ENCODE assay signal across 10 cellular contexts in genomic region chr12:47317182-47317915, GRCh38.
DNase-seq lines count a peak whose midpoint lies in the region; ATAC-seq, FAIRE-seq and TF ChIP-seq lines count a peak whose summit lies in the region.
"Had no signal": no experiment of that assay in that cellular context is flagged by ENCODE, and none has a peak within 500 bp of the region (broad histone marks: within the 10 kb centered on the region; RNA-seq: fewer than 3 reads in every experiment).

No MANE protein-coding gene starts in this region.

- TF ChIP-seq CTCF in astrocyte (IDR thresholded peaks at IDR 0.05; ENCODE audit: insufficient read depth, low read depth, low read length) (no peak), glutamatergic neuron (IDR thresholded peaks at IDR 0.05; ENCODE audit: partially characterized antibody, unreplicated experiment) (no peak)

- no peaks in the 10 kb centered on the region for H4K20me1 ChIP-seq in astrocyte (ENCODE audit: insufficient read depth, low read length)

- DNase-seq in A172 (ENCODE audit: low spot score), result peak; percentile 26
- DNase-seq in astrocyte (ENCODE audit: low read depth), result peak; percentile 36
- DNase-seq in kidney tubule cell (ENCODE audit: low spot score), result no peak
- no peak for DNase-seq in effector CD4-positive, alpha-beta T cell
- DNase-seq in glutamatergic neuron, result no peak
- DNase-seq in activated naive CD4-positive, alpha-beta T cell treated with anti-CD3 and anti-CD28 coated beads, Interleukin-2, amount 50 U/mL, for 72 hours (ENCODE audit: low spot score in 2 of 2), result no peak
- DNase-seq: kidney glomerular epithelial cell had no signal

- no peak overlapping the region for H3K4me2 ChIP-seq in astrocyte (ENCODE audit: low read length)

- H3K9ac ChIP-seq in astrocyte (ENCODE audit: low read length), result no peak overlapping the region

- no peak overlapping the region for H3K4me3 ChIP-seq in astrocyte (ENCODE audit: insufficient read depth, low read depth, low read length)

- H3K36me3 Mint-ChIP-seq in astrocyte (ENCODE audit: low read depth, unreplicated experiment), result no peaks in the 10 kb centered on the region
- H3K36me3 Mint-ChIP-seq in glutamatergic neuron (ENCODE audit: unreplicated experiment), result no peaks in the 10 kb centered on the region
- H3K36me3 Mint-ChIP-seq in activated naive CD4-positive, alpha-beta T cell treated with anti-CD3 and anti-CD28 coated beads, Interleukin-2, amount 50 U/mL, for 72 hours, result peaks cover 0 to 13% of the 10 kb centered on the region in 2 donors

- H3K79me2 ChIP-seq in astrocyte (ENCODE audit: insufficient read depth, low read length), result no peaks in the 10 kb centered on the region

- H3K27me3 ChIP-seq in astrocyte (ENCODE audit: insufficient read depth, low read length), result no peaks in the 10 kb centered on the region

- H3K27ac Mint-ChIP-seq in astrocyte (ENCODE audit: unreplicated experiment), result no peak overlapping the region
- no peak overlapping the region for H3K27ac Mint-ChIP-seq in glutamatergic neuron (ENCODE audit: unreplicated experiment)
- H3K27ac Mint-ChIP-seq in activated naive CD4-positive, alpha-beta T cell treated with anti-CD3 and anti-CD28 coated beads, Interleukin-2, amount 50 U/mL, for 72 hours, result no peak overlapping the region

- H3K4me1 ChIP-seq in astrocyte (ENCODE audit: insufficient read depth, low read length), result no peaks in the 10 kb centered on the region

- FAIRE-seq in astrocyte (lab: Jason Lieb, UNC), result no peak
- FAIRE-seq: bronchial epithelial cell had no signal

- H2AFZ ChIP-seq in astrocyte (ENCODE audit: low read depth, low read length), result no peak overlapping the region

- no peak overlapping the region for H3K27ac ChIP-seq in astrocyte (ENCODE audit: low read depth, low read length)

- H3K9me3 Mint-ChIP-seq in astrocyte (ENCODE audit: unreplicated experiment) (no peaks in the 10 kb centered on the region), glutamatergic neuron (ENCODE audit: unreplicated experiment) (no peaks in the 10 kb centered on the region)
- H3K9me3 Mint-ChIP-seq in activated naive CD4-positive, alpha-beta T cell treated with anti-CD3 and anti-CD28 coated beads, Interleukin-2, amount 50 U/mL, for 72 hours, result peaks cover 0 to 18% of the 10 kb centered on the region in 2 donors

- H3K4me1 Mint-ChIP-seq in astrocyte (ENCODE audit: low read depth, unreplicated experiment) (no peaks in the 10 kb centered on the region), glutamatergic neuron (ENCODE audit: low read depth, unreplicated experiment) (no peaks in the 10 kb centered on the region)

- no peaks in the 10 kb centered on the region for H3K9me3 ChIP-seq in astrocyte (ENCODE audit: insufficient read depth, low read depth, low read length)

- H3K4me3 Mint-ChIP-seq in astrocyte (ENCODE audit: unreplicated experiment) (no peak overlapping the region), glutamatergic neuron (ENCODE audit: unreplicated experiment) (no peak overlapping the region)

- ATAC-seq in GM18858 (IDR thresholded peaks at IDR 0.05; ENCODE audit: unreplicated experiment), result peak; percentile 58
- ATAC-seq in HG02970 (IDR thresholded peaks at IDR 0.05; ENCODE audit: low FRiP score, unreplicated experiment), result peak; percentile 51
- no peak for ATAC-seq in activated naive CD4-positive, alpha-beta T cell treated with anti-CD3 and anti-CD28 coated beads, Interleukin-2, amount 50 U/mL, for 72 hours

- H3K27me3 Mint-ChIP-seq in astrocyte (ENCODE audit: low read depth, unreplicated experiment) (no peaks in the 10 kb centered on the region), glutamatergic neuron (ENCODE audit: unreplicated experiment) (peaks cover 2% of the 10 kb centered on the region)

- no peaks in the 10 kb centered on the region for H3K36me3 ChIP-seq in astrocyte (ENCODE audit: insufficient read depth, low read length)

Comparison
In these comparisons a context has a peak if more than half of its experiments do, and no peak if none do; other contexts are left out.
1. DNase-seq: peak in A172 (single experiment) and astrocyte (single experiment); none in kidney tubule cell (single experiment), effector CD4-positive, alpha-beta T cell (single experiment), glutamatergic neuron (single experiment) and activated naive CD4-positive, alpha-beta T cell treated with anti-CD3 and anti-CD28 coated beads, Interleukin-2, amount 50 U/mL, for 72 hours (0 of 2).
2. ATAC-seq: peak in GM18858 (single experiment) and HG02970 (single experiment); none in activated naive CD4-positive, alpha-beta T cell treated with anti-CD3 and anti-CD28 coated beads, Interleukin-2, amount 50 U/mL, for 72 hours (0 of 2).